In the genomic region with DNA sequence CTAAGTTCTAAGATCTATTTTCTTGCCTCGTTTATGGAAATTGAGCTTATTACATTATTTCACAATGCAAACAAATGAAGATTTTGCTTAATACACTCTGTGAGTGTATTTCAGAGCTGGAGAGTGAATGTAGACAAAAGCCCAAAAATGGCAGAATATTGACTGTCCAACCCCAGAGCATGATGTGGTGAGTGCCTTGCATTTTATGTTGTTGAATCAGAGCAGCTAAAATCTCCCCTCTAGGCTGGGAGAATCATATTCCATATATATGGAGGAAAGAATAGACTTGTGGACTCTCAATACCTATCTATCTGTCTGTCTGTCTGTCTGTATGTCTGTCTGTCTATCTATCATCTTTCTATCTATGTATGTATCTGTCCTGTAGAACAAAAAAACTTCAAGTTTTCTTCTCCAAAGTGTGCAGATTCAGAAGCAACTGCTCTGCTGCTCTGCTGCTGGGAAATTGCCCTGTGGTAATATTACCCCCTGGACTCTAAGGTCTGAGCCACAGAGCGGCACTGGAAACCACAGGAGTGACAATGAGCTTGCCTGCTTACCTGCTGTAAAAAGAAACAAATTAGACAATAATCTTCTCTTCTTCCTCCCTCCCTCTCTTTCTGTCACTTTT, we compare ENCODE assay signal across 19 cellular contexts.
DNase-seq lines count a peak whose midpoint lies in the region; ATAC-seq and TF ChIP-seq lines count a peak whose summit lies in the region.
"Had no signal": no experiment of that assay in that cellular context is flagged by ENCODE, and none has a peak within 500 bp of the region (broad histone marks: within the 10 kb centered on the region; RNA-seq: fewer than 3 reads in every experiment).

No MANE protein-coding gene starts in this region.

- H3K36me3 ChIP-seq in cardiac muscle cell (no peaks in the 10 kb centered on the region), left ventricle myocardium inferior (no peaks in the 10 kb centered on the region), hepatocyte (replicated peaks; ENCODE audit: insufficient read depth, low read depth) (no peaks in the 10 kb centered on the region), heart right ventricle (no peaks in the 10 kb centered on the region)
- H3K36me3 ChIP-seq: upper lobe of left lung had no signal

- H3K79me2 ChIP-seq in hepatocyte, result no peaks in the 10 kb centered on the region

- H3K4me1 Mint-ChIP-seq in activated naive CD4-positive, alpha-beta T cell treated with anti-CD3 and anti-CD28 coated beads, Interleukin-2, amount 10 ng/mL, durations not matched to agents 7 days and 5 days, result no peaks in the 10 kb centered on the region
- no peaks in the 10 kb centered on the region for H3K4me1 Mint-ChIP-seq in activated CD8-positive, alpha-beta memory T cell treated with anti-CD3 and anti-CD28 coated beads, Interleukin-2, amount 10 ng/mL, durations not matched to agents 7 days and 5 days
- H3K4me1 Mint-ChIP-seq: activated CD4-positive, alpha-beta T cell treated with anti-CD3 and anti-CD28 coated beads for 36 hours; neural crest cell had no signal

- H3K36me3 Mint-ChIP-seq in activated naive CD4-positive, alpha-beta T cell treated with anti-CD3 and anti-CD28 coated beads, Interleukin-2, amount 10 ng/mL, durations not matched to agents 7 days and 5 days, result no peaks in the 10 kb centered on the region
- no peaks in the 10 kb centered on the region for H3K36me3 Mint-ChIP-seq in activated CD8-positive, alpha-beta memory T cell treated with anti-CD3 and anti-CD28 coated beads, Interleukin-2, amount 10 ng/mL, durations not matched to agents 7 days and 5 days
- H3K36me3 Mint-ChIP-seq: activated naive CD8-positive, alpha-beta T cell had no signal

- no peak for ATAC-seq in activated CD8-positive, alpha-beta memory T cell treated with anti-CD3 and anti-CD28 coated beads, Interleukin-2, amount 10 ng/mL, durations not matched to agents 7 days and 5 days
- ATAC-seq in heart right ventricle, result no peak
- ATAC-seq: A549; activated CD4-positive, alpha-beta T cell treated with anti-CD3 and anti-CD28 coated beads for 36 hours; K562 had no signal

- H3K27ac Mint-ChIP-seq in activated naive CD4-positive, alpha-beta T cell treated with anti-CD3 and anti-CD28 coated beads, Interleukin-2, amount 10 ng/mL, durations not matched to agents 7 days and 5 days, result no peak overlapping the region
- no peak overlapping the region for H3K27ac Mint-ChIP-seq in activated CD8-positive, alpha-beta memory T cell treated with anti-CD3 and anti-CD28 coated beads, Interleukin-2, amount 10 ng/mL, durations not matched to agents 7 days and 5 days
- H3K27ac Mint-ChIP-seq: activated CD4-positive, alpha-beta T cell treated with anti-CD3 and anti-CD28 coated beads for 36 hours; activated naive CD8-positive, alpha-beta T cell had no signal

- H3K4me3 ChIP-seq in cardiac muscle cell (no peak overlapping the region), left ventricle myocardium inferior (no peak overlapping the region), hepatocyte (no peak overlapping the region), heart right ventricle (no peak overlapping the region)
- H3K4me3 ChIP-seq: A549, K562, lung, upper lobe of left lung had no signal

- 92% methylated on average over 2 of the region's 2 CpGs for WGBS in hepatocyte (ENCODE audit: low lambda C conversion rate, missing lambda C conversion rate)
- WGBS in heart right ventricle, 2 donors, result 89 to 93% methylated on average over 2 of the region's 2 CpGs

- no peaks in the 10 kb centered on the region for H3K9me3 Mint-ChIP-seq in activated naive CD4-positive, alpha-beta T cell treated with anti-CD3 and anti-CD28 coated beads, Interleukin-2, amount 10 ng/mL, durations not matched to agents 7 days and 5 days
- peaks cover 2% of the 10 kb centered on the region for H3K9me3 Mint-ChIP-seq in activated CD8-positive, alpha-beta memory T cell treated with anti-CD3 and anti-CD28 coated beads, Interleukin-2, amount 10 ng/mL, durations not matched to agents 7 days and 5 days (ENCODE audit: low read depth)
- H3K9me3 Mint-ChIP-seq: neural crest cell had no signal

- intact Hi-C loops in left ventricle myocardium inferior (cut with micrococcal nuclease) (no loop called here), heart right ventricle (cut with DNase I) (loop anchor here in 1 of 10 donors (10.0 kb wide), 1 partner anchor 204 kb away; no protein-coding TSS in a partner anchor)

- H3K27ac ChIP-seq in cardiac muscle cell (peak overlapping the region; percentile 31), left ventricle myocardium inferior (replicated peaks) (no peak overlapping the region), hepatocyte (no peak overlapping the region), heart right ventricle (no peak overlapping the region)
- H3K27ac ChIP-seq: A549, upper lobe of left lung had no signal

- no peak overlapping the region for H3K4me2 ChIP-seq in hepatocyte
- H3K4me2 ChIP-seq: A549 had no signal

- peak in 1 of 2 donors; percentile 48 for DNase-seq in cardiac muscle cell (ENCODE audit: low read depth in 1 of 2, low spot score in 1 of 2)
- no peak for DNase-seq in left ventricle myocardium inferior
- DNase-seq in amniotic epithelial cell (ENCODE audit: low read depth), result peak; percentile 55
- no peak for DNase-seq in hepatocyte (ENCODE audit: low spot score)
- no peak for DNase-seq in activated naive CD4-positive, alpha-beta T cell treated with anti-CD3 and anti-CD28 coated beads, Interleukin-2, amount 10 ng/mL, durations not matched to agents 7 days and 5 days
- no peak for DNase-seq in activated CD8-positive, alpha-beta memory T cell treated with anti-CD3 and anti-CD28 coated beads, Interleukin-2, amount 10 ng/mL, durations not matched to agents 7 days and 5 days
- DNase-seq in heart right ventricle, result no peak
- DNase-seq in medulla oblongata (ENCODE audit: extremely low spot score), result no peak
- DNase-seq: activated CD4-positive, alpha-beta T cell treated with anti-CD3 and anti-CD28 coated beads for 36 hours; hypothalamus; NCI-H146; NCI-H774; stimulated activated CD4-positive, alpha-beta T cell treated with anti-CD3 and anti-CD28 coated beads, Interleukin-4, amount 100 ng/mL, for 4 hours; upper lobe of left lung had no signal

- H3K27me3 Mint-ChIP-seq in activated naive CD4-positive, alpha-beta T cell treated with anti-CD3 and anti-CD28 coated beads, Interleukin-2, amount 10 ng/mL, durations not matched to agents 7 days and 5 days, result no peaks in the 10 kb centered on the region
- H3K27me3 Mint-ChIP-seq in activated CD8-positive, alpha-beta memory T cell treated with anti-CD3 and anti-CD28 coated beads, Interleukin-2, amount 10 ng/mL, durations not matched to agents 7 days and 5 days, result no peaks in the 10 kb centered on the region
- H3K27me3 Mint-ChIP-seq: activated CD4-positive, alpha-beta T cell treated with anti-CD3 and anti-CD28 coated beads for 36 hours had no signal

- H3K4me1 ChIP-seq in cardiac muscle cell (ENCODE audit: low read depth) (no peaks in the 10 kb centered on the region), left ventricle myocardium inferior (no peaks in the 10 kb centered on the region), hepatocyte (ENCODE audit: insufficient read depth) (peaks cover 8% of the 10 kb centered on the region), heart right ventricle (peaks cover 0 to 5% (median 0%) of the 10 kb centered on the region in 9 donors)
- H3K4me1 ChIP-seq: upper lobe of left lung had no signal

- H3K9me2 ChIP-seq in hepatocyte (replicated peaks; ENCODE audit: insufficient read depth), result no peaks in the 10 kb centered on the region

- H3K9me3 ChIP-seq in cardiac muscle cell (ENCODE audit: low read depth), result no peaks in the 10 kb centered on the region
- no peaks in the 10 kb centered on the region for H3K9me3 ChIP-seq in left ventricle myocardium inferior (replicated peaks)
- H3K9me3 ChIP-seq in hepatocyte (ENCODE audit: low read depth), result no peaks in the 10 kb centered on the region
- no peaks in the 10 kb centered on the region for H3K9me3 ChIP-seq in heart right ventricle
- H3K9me3 ChIP-seq: A549, upper lobe of left lung had no signal

- no peak for TF ChIP-seq CTCF in cardiac muscle cell (IDR thresholded peaks at IDR 0.05; ENCODE audit: low read depth, low read length)
- TF ChIP-seq CTCF in left ventricle myocardium inferior (IDR thresholded peaks at IDR 0.05; ENCODE audit: borderline replicate concordance), result no peak
- TF ChIP-seq CTCF in hepatocyte (IDR thresholded peaks at IDR 0.05; ENCODE audit: poor library complexity), result no peak
- no peak for TF ChIP-seq CTCF in heart right ventricle (IDR thresholded peaks at IDR 0.05)

- CTCF ChIA-PET in activated naive CD4-positive, alpha-beta T cell treated with anti-CD3 and anti-CD28 coated beads, Interleukin-2, amount 10 ng/mL, durations not matched to agents 7 days and 5 days (lab: Charles Lee), result no interaction called here
- CTCF ChIA-PET in activated CD8-positive, alpha-beta memory T cell treated with anti-CD3 and anti-CD28 coated beads, Interleukin-2, amount 10 ng/mL, durations not matched to agents 7 days and 5 days (lab: Charles Lee), result no interaction called here

- H3K27me3 ChIP-seq in cardiac muscle cell (no peaks in the 10 kb centered on the region), left ventricle myocardium inferior (ENCODE audit: low read depth) (no peaks in the 10 kb centered on the region), hepatocyte (no peaks in the 10 kb centered on the region), heart right ventricle (no peaks in the 10 kb centered on the region)
- H3K27me3 ChIP-seq: upper lobe of left lung had no signal

- H2AFZ ChIP-seq in hepatocyte, result peak overlapping the region; percentile 1

- H4K20me1 ChIP-seq in hepatocyte (ENCODE audit: insufficient read depth, poor library complexity, severe bottlenecking), result no peaks in the 10 kb centered on the region

- H3K4me3 Mint-ChIP-seq in activated naive CD4-positive, alpha-beta T cell treated with anti-CD3 and anti-CD28 coated beads, Interleukin-2, amount 10 ng/mL, durations not matched to agents 7 days and 5 days, result no peak overlapping the region
- no peak overlapping the region for H3K4me3 Mint-ChIP-seq in activated CD8-positive, alpha-beta memory T cell treated with anti-CD3 and anti-CD28 coated beads, Interleukin-2, amount 10 ng/mL, durations not matched to agents 7 days and 5 days
- H3K4me3 Mint-ChIP-seq: activated CD4-positive, alpha-beta T cell treated with anti-CD3 and anti-CD28 coated beads for 36 hours; activated naive CD8-positive, alpha-beta T cell; neural crest cell had no signal
